1 cellular context compared by ENCODE assay signal in the genomic region with DNA sequence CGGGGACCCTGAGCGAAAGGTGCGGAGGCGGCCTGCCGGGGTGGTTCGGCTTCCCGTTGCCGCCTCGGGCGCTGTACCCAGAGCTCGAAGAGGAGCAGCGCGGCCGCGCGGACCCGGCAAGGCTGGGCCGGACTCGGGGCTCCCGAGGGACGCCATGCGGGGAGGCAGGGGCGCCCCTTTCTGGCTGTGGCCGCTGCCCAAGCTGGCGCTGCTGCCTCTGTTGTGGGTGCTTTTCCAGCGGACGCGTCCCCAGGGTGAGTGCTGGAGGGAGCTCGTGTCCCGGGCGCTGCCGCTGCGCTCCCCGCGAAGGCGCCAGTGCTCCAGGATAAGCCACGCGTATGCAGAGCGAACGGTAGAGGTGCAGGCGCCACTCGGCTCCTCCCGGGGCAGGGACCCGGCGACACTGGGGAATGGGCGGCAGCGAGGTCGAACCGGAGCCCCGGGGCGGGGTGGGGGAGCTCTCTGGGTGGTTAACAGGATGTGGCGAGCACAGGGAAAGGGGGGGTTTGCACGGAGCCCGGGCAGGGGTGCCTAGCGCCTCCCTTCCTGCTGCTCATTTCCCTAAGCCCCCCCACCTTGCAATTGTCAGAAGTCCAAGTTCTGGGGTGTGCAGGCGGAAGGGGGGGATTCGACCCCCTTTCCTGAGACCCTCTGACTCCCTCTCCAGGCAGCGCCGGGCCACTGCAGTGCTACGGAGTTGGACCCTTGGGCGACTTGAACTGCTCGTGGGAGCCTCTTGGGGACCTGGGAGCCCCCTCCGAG.
TF ChIP-seq lines count a peak whose summit lies in the region.

A gene (plus strand): TSS at position 44 of the 762 bp plus-strand sequence. CDS start 111 bp downstream, at position 155.

TF ChIP-seq in HepG2, 621 proteins besides CTCF, POLR2A, EP300 and RAD21 (continued from another document and continues in another):
- TF ChIP-seq KLF12 (CRISPR knock-in tag; IDR thresholded peaks at IDR 0.05; ENCODE audit: borderline replicate concordance): no peak
- no peak for TF ChIP-seq THYN1 (CRISPR knock-in tag; IDR thresholded peaks at IDR 0.05; ENCODE audit: borderline replicate concordance, low read depth)
- TF ChIP-seq HOXD1 (CRISPR knock-in tag; IDR thresholded peaks at IDR 0.05): 0 out of 2 replicates have a peak, but pooled peaks have one; percentile 31
- TF ChIP-seq, protein P1, sequence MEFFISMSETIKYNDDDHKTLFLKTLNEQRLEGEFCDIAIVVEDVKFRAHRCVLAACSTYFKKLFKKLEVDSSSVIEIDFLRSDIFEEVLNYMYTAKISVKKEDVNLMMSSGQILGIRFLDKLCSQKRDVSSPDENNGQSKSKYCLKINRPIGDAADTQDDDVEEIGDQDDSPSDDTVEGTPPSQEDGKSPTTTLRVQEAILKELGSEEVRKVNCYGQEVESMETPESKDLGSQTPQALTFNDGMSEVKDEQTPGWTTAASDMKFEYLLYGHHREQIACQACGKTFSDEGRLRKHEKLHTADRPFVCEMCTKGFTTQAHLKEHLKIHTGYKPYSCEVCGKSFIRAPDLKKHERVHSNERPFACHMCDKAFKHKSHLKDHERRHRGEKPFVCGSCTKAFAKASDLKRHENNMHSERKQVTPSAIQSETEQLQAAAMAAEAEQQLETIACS (CRISPR knock-in tag; IDR thresholded peaks at IDR 0.05): peak; percentile 58
- TF ChIP-seq TEAD3 (CRISPR knock-in tag; optimal IDR thresholded peaks at IDR 0.05; ENCODE audit: borderline replicate concordance): no peak
- peak; percentile 81; the same call in 1 of the 2 replicates for TF ChIP-seq ZNF598 (CRISPR knock-in tag; IDR thresholded peaks at IDR 0.05; ENCODE audit: borderline replicate concordance)
- TF ChIP-seq, protein P2, sequence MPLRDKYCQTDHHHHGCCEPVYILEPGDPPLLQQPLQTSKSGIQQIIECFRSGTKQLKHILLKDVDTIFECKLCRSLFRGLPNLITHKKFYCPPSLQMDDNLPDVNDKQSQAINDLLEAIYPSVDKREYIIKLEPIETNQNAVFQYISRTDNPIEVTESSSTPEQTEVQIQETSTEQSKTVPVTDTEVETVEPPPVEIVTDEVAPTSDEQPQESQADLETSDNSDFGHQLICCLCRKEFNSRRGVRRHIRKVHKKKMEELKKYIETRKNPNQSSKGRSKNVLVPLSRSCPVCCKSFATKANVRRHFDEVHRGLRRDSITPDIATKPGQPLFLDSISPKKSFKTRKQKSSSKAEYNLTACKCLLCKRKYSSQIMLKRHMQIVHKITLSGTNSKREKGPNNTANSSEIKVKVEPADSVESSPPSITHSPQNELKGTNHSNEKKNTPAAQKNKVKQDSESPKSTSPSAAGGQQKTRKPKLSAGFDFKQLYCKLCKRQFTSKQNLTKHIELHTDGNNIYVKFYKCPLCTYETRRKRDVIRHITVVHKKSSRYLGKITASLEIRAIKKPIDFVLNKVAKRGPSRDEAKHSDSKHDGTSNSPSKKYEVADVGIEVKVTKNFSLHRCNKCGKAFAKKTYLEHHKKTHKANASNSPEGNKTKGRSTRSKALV (CRISPR knock-in tag; IDR thresholded peaks at IDR 0.05): peak; percentile 95
- TF ChIP-seq MED13 (CRISPR knock-in tag; IDR thresholded peaks at IDR 0.05): peak; percentile 66; the same call in 1 of the 2 replicates
- no peak for TF ChIP-seq HMG20A (CRISPR knock-in tag; IDR thresholded peaks at IDR 0.05; ENCODE audit: borderline replicate concordance)
- peak; percentile 25; the same call in 1 of the 2 replicates for TF ChIP-seq ONECUT2 (CRISPR knock-in tag; IDR thresholded peaks at IDR 0.05)
- TF ChIP-seq CBFB (CRISPR knock-in tag; IDR thresholded peaks at IDR 0.05): 0 out of 2 replicates have a peak, but pooled peaks have one; percentile 13
- TF ChIP-seq, protein P3, sequence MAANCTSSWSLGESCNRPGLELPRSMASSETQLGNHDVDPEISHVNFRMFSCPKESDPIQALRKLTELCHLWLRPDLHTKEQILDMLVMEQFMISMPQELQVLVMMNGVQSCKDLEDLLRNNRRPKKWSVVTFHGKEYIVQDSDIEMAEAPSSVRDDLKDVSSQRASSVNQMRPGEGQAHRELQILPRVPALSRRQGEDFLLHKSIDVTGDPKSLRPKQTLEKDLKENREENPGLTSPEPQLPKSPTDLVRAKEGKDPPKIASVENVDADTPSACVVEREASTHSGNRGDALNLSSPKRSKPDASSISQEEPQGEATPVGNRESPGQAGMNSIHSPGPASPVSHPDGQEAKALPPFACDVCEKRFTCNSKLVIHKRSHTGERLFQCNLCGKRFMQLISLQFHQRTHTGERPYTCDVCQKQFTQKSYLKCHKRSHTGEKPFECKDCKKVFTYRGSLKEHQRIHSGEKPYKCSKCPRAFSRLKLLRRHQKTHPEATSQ (CRISPR knock-in tag; IDR thresholded peaks at IDR 0.05; ENCODE audit: borderline replicate concordance): 0 out of 2 replicates have a peak, but pooled peaks have one; percentile 18
- TF ChIP-seq NR2C2 (CRISPR knock-in tag; IDR thresholded peaks at IDR 0.05; ENCODE audit: borderline replicate concordance): 0 out of 2 replicates have a peak, but pooled peaks have one; percentile 30
- TF ChIP-seq HNF4G (IDR thresholded peaks at IDR 0.05; ENCODE audit: borderline replicate concordance, low read depth, low read length): no peak
- TF ChIP-seq HNF4G (CRISPR knock-in tag; IDR thresholded peaks at IDR 0.05; ENCODE audit: borderline replicate concordance, low read depth): no peak
- TF ChIP-seq SSRP1 (CRISPR knock-in tag; IDR thresholded peaks at IDR 0.05): no peak
- TF ChIP-seq ASH2L (IDR thresholded peaks at IDR 0.05; ENCODE audit: insufficient read length, low read depth, low read length): no peak
- TF ChIP-seq ATF1 (CRISPR knock-in tag; IDR thresholded peaks at IDR 0.05): no peak
- TF ChIP-seq FOXA1 (IDR thresholded peaks at IDR 0.05): no peak
- TF ChIP-seq FOXA1 (CRISPR knock-in tag; IDR thresholded peaks at IDR 0.05): no peak
- peak; percentile 85; the same call in 1 of the 2 replicates for TF ChIP-seq REXO4 (CRISPR knock-in tag; IDR thresholded peaks at IDR 0.05; ENCODE audit: borderline replicate concordance)
- TF ChIP-seq TEAD2 (CRISPR knock-in tag; IDR thresholded peaks at IDR 0.05): 0 out of 2 replicates have a peak, but pooled peaks have one; percentile 5
- TF ChIP-seq, protein P4, sequence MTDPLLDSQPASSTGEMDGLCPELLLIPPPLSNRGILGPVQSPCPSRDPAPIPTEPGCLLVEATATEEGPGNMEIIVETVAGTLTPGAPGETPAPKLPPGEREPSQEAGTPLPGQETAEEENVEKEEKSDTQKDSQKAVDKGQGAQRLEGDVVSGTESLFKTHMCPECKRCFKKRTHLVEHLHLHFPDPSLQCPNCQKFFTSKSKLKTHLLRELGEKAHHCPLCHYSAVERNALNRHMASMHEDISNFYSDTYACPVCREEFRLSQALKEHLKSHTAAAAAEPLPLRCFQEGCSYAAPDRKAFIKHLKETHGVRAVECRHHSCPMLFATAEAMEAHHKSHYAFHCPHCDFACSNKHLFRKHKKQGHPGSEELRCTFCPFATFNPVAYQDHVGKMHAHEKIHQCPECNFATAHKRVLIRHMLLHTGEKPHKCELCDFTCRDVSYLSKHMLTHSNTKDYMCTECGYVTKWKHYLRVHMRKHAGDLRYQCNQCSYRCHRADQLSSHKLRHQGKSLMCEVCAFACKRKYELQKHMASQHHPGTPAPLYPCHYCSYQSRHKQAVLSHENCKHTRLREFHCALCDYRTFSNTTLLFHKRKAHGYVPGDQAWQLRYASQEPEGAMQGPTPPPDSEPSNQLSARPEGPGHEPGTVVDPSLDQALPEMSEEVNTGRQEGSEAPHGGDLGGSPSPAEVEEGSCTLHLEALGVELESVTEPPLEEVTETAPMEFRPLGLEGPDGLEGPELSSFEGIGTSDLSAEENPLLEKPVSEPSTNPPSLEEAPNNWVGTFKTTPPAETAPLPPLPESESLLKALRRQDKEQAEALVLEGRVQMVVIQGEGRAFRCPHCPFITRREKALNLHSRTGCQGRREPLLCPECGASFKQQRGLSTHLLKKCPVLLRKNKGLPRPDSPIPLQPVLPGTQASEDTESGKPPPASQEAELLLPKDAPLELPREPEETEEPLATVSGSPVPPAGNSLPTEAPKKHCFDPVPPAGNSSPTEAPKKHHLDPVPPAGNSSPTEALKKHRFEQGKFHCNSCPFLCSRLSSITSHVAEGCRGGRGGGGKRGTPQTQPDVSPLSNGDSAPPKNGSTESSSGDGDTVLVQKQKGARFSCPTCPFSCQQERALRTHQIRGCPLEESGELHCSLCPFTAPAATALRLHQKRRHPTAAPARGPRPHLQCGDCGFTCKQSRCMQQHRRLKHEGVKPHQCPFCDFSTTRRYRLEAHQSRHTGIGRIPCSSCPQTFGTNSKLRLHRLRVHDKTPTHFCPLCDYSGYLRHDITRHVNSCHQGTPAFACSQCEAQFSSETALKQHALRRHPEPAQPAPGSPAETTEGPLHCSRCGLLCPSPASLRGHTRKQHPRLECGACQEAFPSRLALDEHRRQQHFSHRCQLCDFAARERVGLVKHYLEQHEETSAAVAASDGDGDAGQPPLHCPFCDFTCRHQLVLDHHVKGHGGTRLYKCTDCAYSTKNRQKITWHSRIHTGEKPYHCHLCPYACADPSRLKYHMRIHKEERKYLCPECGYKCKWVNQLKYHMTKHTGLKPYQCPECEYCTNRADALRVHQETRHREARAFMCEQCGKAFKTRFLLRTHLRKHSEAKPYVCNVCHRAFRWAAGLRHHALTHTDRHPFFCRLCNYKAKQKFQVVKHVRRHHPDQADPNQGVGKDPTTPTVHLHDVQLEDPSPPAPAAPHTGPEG (CRISPR knock-in tag; IDR thresholded peaks at IDR 0.05): peak; percentile 38; the same call in 1 of the 2 replicates
- no peak for TF ChIP-seq AHR (CRISPR knock-in tag; IDR thresholded peaks at IDR 0.05)
- TF ChIP-seq SALL2 (CRISPR knock-in tag; IDR thresholded peaks at IDR 0.05): 0 out of 2 replicates have a peak, but pooled peaks have one; percentile 52
- TF ChIP-seq PAF1 (CRISPR knock-in tag; IDR thresholded peaks at IDR 0.05): no peak
- TF ChIP-seq NCOA1 (CRISPR knock-in tag; IDR thresholded peaks at IDR 0.05): no peak
- peak; percentile 50; the same call in 1 of the 2 replicates for TF ChIP-seq ELF1 (CRISPR knock-in tag; IDR thresholded peaks at IDR 0.05)
- no peak for TF ChIP-seq ZSCAN20 (CRISPR knock-in tag; IDR thresholded peaks at IDR 0.05; ENCODE audit: borderline replicate concordance)
- no peak for TF ChIP-seq ZNF572 (CRISPR knock-in tag; IDR thresholded peaks at IDR 0.05)
- TF ChIP-seq, protein P5, sequence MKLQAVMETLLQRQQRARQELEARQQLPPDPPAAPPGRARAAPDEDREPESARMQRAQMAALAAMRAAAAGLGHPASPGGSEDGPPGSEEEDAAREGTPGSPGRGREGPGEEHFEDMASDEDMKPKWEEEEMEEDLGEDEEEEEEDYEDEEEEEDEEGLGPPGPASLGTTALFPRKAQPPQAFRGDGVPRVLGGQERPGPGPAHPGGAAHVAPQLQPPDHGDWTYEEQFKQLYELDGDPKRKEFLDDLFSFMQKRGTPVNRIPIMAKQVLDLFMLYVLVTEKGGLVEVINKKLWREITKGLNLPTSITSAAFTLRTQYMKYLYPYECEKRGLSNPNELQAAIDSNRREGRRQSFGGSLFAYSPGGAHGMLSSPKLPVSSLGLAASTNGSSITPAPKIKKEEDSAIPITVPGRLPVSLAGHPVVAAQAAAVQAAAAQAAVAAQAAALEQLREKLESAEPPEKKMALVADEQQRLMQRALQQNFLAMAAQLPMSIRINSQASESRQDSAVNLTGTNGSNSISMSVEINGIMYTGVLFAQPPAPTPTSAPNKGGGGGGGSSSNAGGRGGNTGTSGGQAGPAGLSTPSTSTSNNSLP (IDR thresholded peaks at IDR 0.05; ENCODE audit: low read depth, low read length): no peak
- no peak for TF ChIP-seq RBAK (CRISPR knock-in tag; IDR thresholded peaks at IDR 0.05)
- no peak for TF ChIP-seq RBM22 (optimal IDR thresholded peaks at IDR 0.05; ENCODE audit: low read length)
- no peak for TF ChIP-seq RARG (CRISPR knock-in tag; IDR thresholded peaks at IDR 0.05; ENCODE audit: low read depth)
- no peak for TF ChIP-seq MAZ (IDR thresholded peaks at IDR 0.05; ENCODE audit: borderline replicate concordance, low read depth, low read length)
- 0 out of 2 replicates have a peak, but pooled peaks have one; percentile 35 for TF ChIP-seq MAZ (CRISPR knock-in tag; IDR thresholded peaks at IDR 0.05; ENCODE audit: low read depth)
- TF ChIP-seq ZNF607 (CRISPR knock-in tag; IDR thresholded peaks at IDR 0.05; ENCODE audit: borderline replicate concordance): peak; percentile 71; the same call in 1 of the 2 replicates
- TF ChIP-seq DMAP1 (CRISPR knock-in tag; IDR thresholded peaks at IDR 0.05): peak; percentile 51; the same call in 1 of the 2 replicates
- 0 out of 2 replicates have a peak, but pooled peaks have one; percentile 56 for TF ChIP-seq TP53 (CRISPR knock-in tag; conservative IDR thresholded peaks at IDR 0.05)
- TF ChIP-seq REL (CRISPR knock-in tag; conservative IDR thresholded peaks at IDR 0.05): no peak
- 0 out of 2 replicates have a peak, but pooled peaks have one; percentile 12 for TF ChIP-seq POGZ (CRISPR knock-in tag; IDR thresholded peaks at IDR 0.05)
- TF ChIP-seq AGO2 (optimal IDR thresholded peaks at IDR 0.05; ENCODE audit: low read depth, low read length): peak; percentile 59
- TF ChIP-seq SP1 (IDR thresholded peaks at IDR 0.05): no peak
- TF ChIP-seq SP1 (CRISPR knock-in tag; IDR thresholded peaks at IDR 0.05): no peak
- peak; percentile 75 for TF ChIP-seq HDAC1 (CRISPR knock-in tag; IDR thresholded peaks at IDR 0.05)
- TF ChIP-seq, protein P6, sequence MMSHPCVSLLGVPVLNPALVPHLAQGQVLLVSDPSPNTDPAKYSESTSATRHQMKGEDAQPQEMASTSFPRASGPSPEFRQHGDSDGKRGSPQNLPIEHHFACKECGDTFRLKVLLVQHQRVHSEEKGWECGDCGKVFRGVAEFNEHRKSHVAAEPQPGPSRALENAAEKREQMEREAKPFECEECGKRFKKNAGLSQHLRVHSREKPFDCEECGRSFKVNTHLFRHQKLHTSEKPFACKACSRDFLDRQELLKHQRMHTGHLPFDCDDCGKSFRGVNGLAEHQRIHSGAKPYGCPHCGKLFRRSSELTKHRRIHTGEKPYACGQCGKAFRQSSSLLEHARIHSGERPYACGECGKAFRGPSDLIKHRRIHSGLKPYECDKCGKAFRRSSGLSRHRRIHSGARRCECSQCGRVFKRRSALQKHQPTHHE (CRISPR knock-in tag; IDR thresholded peaks at IDR 0.05; ENCODE audit: borderline replicate concordance): peak; percentile 46; the same call in 1 of the 2 replicates
